Comparison of ENCODE assay signal across 16 cellular contexts in genomic region chr12:1935700-1936378, GRCh38. TPM values are rescaled to one million over a fixed set of nuclear protein-coding genes. Genes with fewer than 3 reads are reported as not detected.
DNase-seq lines count a peak whose midpoint lies in the region; ATAC-seq and TF ChIP-seq lines count a peak whose summit lies in the region.
"Had no signal": no experiment of that assay in that cellular context is flagged by ENCODE, and none has a peak within 500 bp of the region (broad histone marks: within the 10 kb centered on the region; RNA-seq: fewer than 3 reads in every experiment).

No MANE protein-coding gene starts in this region.

- H3K27me3 Mint-ChIP-seq in T-helper 17 cell: no peaks in the 10 kb centered on the region
- H3K27me3 Mint-ChIP-seq: activated naive CD8-positive, alpha-beta T cell; stimulated activated naive CD8-positive, alpha-beta T cell treated with anti-CD3 and anti-CD28 coated beads, Interleukin-15, Interleukin-2, amounts not matched to agents 100 ng/mL and 50 ng/mL, for 24 hours had no signal

- peaks cover 5% of the 10 kb centered on the region for H3K36me3 Mint-ChIP-seq in T-helper 17 cell (ENCODE audit: low read depth)
- H3K36me3 Mint-ChIP-seq: activated naive CD8-positive, alpha-beta T cell had no signal

- intact Hi-C loops in esophagus muscularis mucosa (cut with DNase I): loop anchor here (5.0 kb wide), 1 partner anchor 284 kb away; no protein-coding TSS in a partner anchor

- no peaks in the 10 kb centered on the region for H3K27me3 ChIP-seq in esophagus muscularis mucosa
- H3K27me3 ChIP-seq in tibial nerve: no peaks in the 10 kb centered on the region
- H3K27me3 ChIP-seq: Peyer's patch had no signal

- H3K4me3 ChIP-seq in esophagus muscularis mucosa (no peak overlapping the region), tibial nerve (no peak overlapping the region)
- H3K4me3 ChIP-seq: GM23248, Peyer's patch had no signal

- no peak for TF ChIP-seq EP300 in esophagus muscularis mucosa (IDR thresholded peaks at IDR 0.05)
- no peak for TF ChIP-seq EP300 in tibial nerve (IDR thresholded peaks at IDR 0.05)

- DNase-seq in T-helper 17 cell (no peak), esophagus muscularis mucosa (ENCODE audit: extremely low spot score) (no peak), nucleus accumbens (lab: John Stamatoyannopoulos, UW) (peak in 32 of 56 donors; percentile 17 to 81 (median 43)), tibial nerve (ENCODE audit: low spot score in 2 of 2) (no peak), amniotic stem cell (lab: John Stamatoyannopoulos, UW) (no peak), COR-L47 (lab: John Stamatoyannopoulos, UW) (no peak), activated T-cell treated with anti-CD3 and anti-CD28 coated beads for 4 hours (no peak), H4 (ENCODE audit: low spot score) (no peak)
- DNase-seq: stimulated activated CD4-positive, alpha-beta T cell treated with anti-CD3 and anti-CD28 coated beads, Interleukin-4, amount 100 ng/mL, for 4 hours; T-helper 9 cell had no signal

- H3K27ac ChIP-seq in esophagus muscularis mucosa (replicated peaks in 1 of 4): peak overlapping the region; percentile 64 to 79 (median 68)
- H3K27ac ChIP-seq in tibial nerve: peak overlapping the region; percentile 23 to 78 (median 63)
- H3K27ac ChIP-seq: GM23248 had no signal

- 78% methylated on average over 21 of the region's 21 CpGs for whole genome bisulfite sequencing in esophagus muscularis mucosa
- 83 to 85% methylated on average over 21 of the region's 21 CpGs for WGBS in tibial nerve, 2 donors

- peak overlapping the region; percentile 27 for H3K27ac Mint-ChIP-seq in T-helper 17 cell
- H3K27ac Mint-ChIP-seq: activated naive CD8-positive, alpha-beta T cell; stimulated activated naive CD8-positive, alpha-beta T cell treated with anti-CD3 and anti-CD28 coated beads, Interleukin-15, Interleukin-2, amounts not matched to agents 100 ng/mL and 50 ng/mL, for 24 hours had no signal

- TF ChIP-seq CTCF in esophagus muscularis mucosa (IDR thresholded peaks at IDR 0.05): no peak
- no peak for TF ChIP-seq CTCF in tibial nerve (IDR thresholded peaks at IDR 0.05)

- peaks cover 10% of the 10 kb centered on the region for H3K4me1 Mint-ChIP-seq in T-helper 17 cell

- ATAC-seq in T-helper 17 cell: no peak

- H3K9me3 ChIP-seq in T-helper 17 cell (ENCODE audit: control insufficient read depth, low read length, poor library complexity, severe bottlenecking) (no peaks in the 10 kb centered on the region), esophagus muscularis mucosa (no peaks in the 10 kb centered on the region), tibial nerve (no peaks in the 10 kb centered on the region)
- H3K9me3 ChIP-seq: Peyer's patch had no signal

- TF ChIP-seq POLR2A in esophagus muscularis mucosa (IDR thresholded peaks at IDR 0.05; ENCODE audit: low read depth): no peak
- TF ChIP-seq POLR2A in tibial nerve (IDR thresholded peaks at IDR 0.05): no peak

- H3K36me3 ChIP-seq in esophagus muscularis mucosa (peaks cover 7 to 21% (median 15%) of the 10 kb centered on the region in 4 donors), tibial nerve (peaks cover 0 to 18% (median 0%) of the 10 kb centered on the region in 3 donors)

- H3K4me1 ChIP-seq in esophagus muscularis mucosa (peaks cover 35 to 96% (median 77%) of the 10 kb centered on the region in 4 donors), tibial nerve (peaks cover 0 to 31% (median 6%) of the 10 kb centered on the region in 4 donors)

- no peak overlapping the region for H3K4me3 Mint-ChIP-seq in T-helper 17 cell
- H3K4me3 Mint-ChIP-seq: activated naive CD8-positive, alpha-beta T cell; stimulated activated naive CD8-positive, alpha-beta T cell treated with anti-CD3 and anti-CD28 coated beads, Interleukin-15, Interleukin-2, amounts not matched to agents 100 ng/mL and 50 ng/mL, for 24 hours had no signal

RNA-seq across cellular contexts. Expression of gene CACNA2D4, which starts 17.4 kb away (rescaled TPM):
- 10 to 100 TPM; 18.1 to 25.2 TPM for total RNA-seq in T-helper 17 cell
- total RNA-seq in esophagus muscularis mucosa: 1 to 10 TPM in 3 of 4 donors, under 1 TPM in 1; 0.84 to 3.8 (median 3.4) TPM
- total RNA-seq in tibial nerve: 10 to 100 TPM; 10.1 to 16.2 (median 11.4) TPM
- not detected in 2 replicates for total RNA-seq in H4 (2014; rRNA removed; shearing (Covaris generic))
- total RNA-seq: frontal cortex, GM23248, occipital lobe had no signal

Comparison
In these comparisons a context has a peak if more than half of its experiments do, and no peak if none do; other contexts are left out.
1. DNase-seq: peak in nucleus accumbens (32 of 56); none in T-helper 17 cell (0 of 3), esophagus muscularis mucosa (single experiment), tibial nerve (0 of 2), amniotic stem cell (single experiment), COR-L47 (single experiment), activated T-cell treated with anti-CD3 and anti-CD28 coated beads for 4 hours (single experiment) and H4 (single experiment).